Comparison of ENCODE assay signal across 9 cellular contexts in genomic region chr13:26377038-26377437, GRCh38.
A peak's percentile ranks its signal among the peaks of the same experiment; 100 is the strongest.
DNase-seq lines count a peak whose midpoint lies in the region; ATAC-seq, FAIRE-seq and TF ChIP-seq lines count a peak whose summit lies in the region.
"Had no signal": no experiment of that assay in that cellular context is flagged by ENCODE, and none has a peak within 500 bp of the region (broad histone marks: within the 10 kb centered on the region; RNA-seq: fewer than 3 reads in every experiment).

No MANE protein-coding gene starts in this region.

- no peak for FAIRE-seq in D721Med (lab: Jason Lieb, UNC)

- peak; percentile 40 for ATAC-seq in HG02798 (IDR thresholded peaks at IDR 0.05; ENCODE audit: poor library complexity, unreplicated experiment)

- no peaks in the 10 kb centered on the region for H3K27me3 ChIP-seq in WERI-Rb-1 (ENCODE audit: insufficient read depth, low read depth, severe bottlenecking)

- H3K27ac Mint-ChIP-seq in activated T-helper 2 cell treated with anti-CD3 and anti-CD28 coated beads, Interferon-gamma antibody, Interleukin-2, Interleukin-4, amounts not matched to agents 10 μg/mL and 5 μg/mL and 100 μg/mL, durations not matched to agents 14 hours and 24 hours and 36 hours = no peak overlapping the region

- no peaks in the 10 kb centered on the region for H3K9me3 Mint-ChIP-seq in activated T-helper 2 cell treated with anti-CD3 and anti-CD28 coated beads, Interferon-gamma antibody, Interleukin-2, Interleukin-4, amounts not matched to agents 10 μg/mL and 5 μg/mL and 100 μg/mL, durations not matched to agents 14 hours and 24 hours and 36 hours

- DNase-seq in D721Med (ENCODE audit: insufficient read length, low spot score) (no peak), WERI-Rb-1 (peak; percentile 60), kidney tubule cell (ENCODE audit: low spot score) (peak; percentile 26), DMS153 (lab: John Stamatoyannopoulos, UW) (no peak), NCI-H2196 treated with DMSO at 0.1 percent for 48 hours (lab: John Stamatoyannopoulos, UW; ENCODE audit: unreplicated experiment) (no peak), mucosa of gallbladder (ENCODE audit: low spot score) (no peak)
- DNase-seq in activated T-helper 2 cell treated with anti-CD3 and anti-CD28 coated beads, Interferon-gamma antibody, Interleukin-2, Interleukin-4, amounts not matched to agents 10 μg/mL and 5 μg/mL and 100 μg/mL, durations not matched to agents 14 hours and 24 hours and 36 hours (ENCODE audit: low spot score) = no peak

- no peak overlapping the region for H3K4me3 ChIP-seq in WERI-Rb-1 (ENCODE audit: low read depth, low read length)

- intact Hi-C loops in activated T-helper 2 cell treated with anti-CD3 and anti-CD28 coated beads, Interferon-gamma antibody, Interleukin-2, Interleukin-4, amounts not matched to agents 10 μg/mL and 5 μg/mL and 100 μg/mL, durations not matched to agents 14 hours and 24 hours and 36 hours (cut with micrococcal nuclease) = no loop called here

- H3K4me1 Mint-ChIP-seq in activated T-helper 2 cell treated with anti-CD3 and anti-CD28 coated beads, Interferon-gamma antibody, Interleukin-2, Interleukin-4, amounts not matched to agents 10 μg/mL and 5 μg/mL and 100 μg/mL, durations not matched to agents 14 hours and 24 hours and 36 hours (ENCODE audit: low read depth) = peaks cover 7% of the 10 kb centered on the region

- no peak overlapping the region for H3K4me3 Mint-ChIP-seq in activated T-helper 2 cell treated with anti-CD3 and anti-CD28 coated beads, Interferon-gamma antibody, Interleukin-2, Interleukin-4, amounts not matched to agents 10 μg/mL and 5 μg/mL and 100 μg/mL, durations not matched to agents 14 hours and 24 hours and 36 hours (ENCODE audit: low read depth)

- H3K27me3 Mint-ChIP-seq in activated T-helper 2 cell treated with anti-CD3 and anti-CD28 coated beads, Interferon-gamma antibody, Interleukin-2, Interleukin-4, amounts not matched to agents 10 μg/mL and 5 μg/mL and 100 μg/mL, durations not matched to agents 14 hours and 24 hours and 36 hours (ENCODE audit: low read depth) = no peaks in the 10 kb centered on the region

- no peaks in the 10 kb centered on the region for H3K9me3 ChIP-seq in WERI-Rb-1 (ENCODE audit: severe bottlenecking)

- H3K36me3 Mint-ChIP-seq in activated T-helper 2 cell treated with anti-CD3 and anti-CD28 coated beads, Interferon-gamma antibody, Interleukin-2, Interleukin-4, amounts not matched to agents 10 μg/mL and 5 μg/mL and 100 μg/mL, durations not matched to agents 14 hours and 24 hours and 36 hours (ENCODE audit: low read depth) = no peaks in the 10 kb centered on the region

- peak; percentile 23 for TF ChIP-seq CTCF in D721Med (IDR thresholded peaks at IDR 0.05; ENCODE audit: insufficient read depth, missing control alignments)
- TF ChIP-seq CTCF in WERI-Rb-1 (IDR thresholded peaks at IDR 0.05; ENCODE audit: low read depth, low read length) = peak; percentile 75

- peaks cover 17% of the 10 kb centered on the region for H3K36me3 ChIP-seq in WERI-Rb-1

- no peak overlapping the region for H3K27ac ChIP-seq in WERI-Rb-1
- H3K27ac ChIP-seq: epithelial cell of prostate had no signal

Comparison
In these comparisons a context has a peak if more than half of its experiments do, and no peak if none do; other contexts are left out.
1. DNase-seq: peak in WERI-Rb-1 (single experiment) and kidney tubule cell (single experiment); none in D721Med (single experiment), DMS153 (single experiment), activated T-helper 2 cell treated with anti-CD3 and anti-CD28 coated beads, Interferon-gamma antibody, Interleukin-2, Interleukin-4, amounts not matched to agents 10 μg/mL and 5 μg/mL and 100 μg/mL, durations not matched to agents 14 hours and 24 hours and 36 hours (single experiment), NCI-H2196 treated with DMSO at 0.1 percent for 48 hours (single experiment) and mucosa of gallbladder (single experiment).